ENCODE assay signal across 9 cellular contexts in the genomic region with DNA sequence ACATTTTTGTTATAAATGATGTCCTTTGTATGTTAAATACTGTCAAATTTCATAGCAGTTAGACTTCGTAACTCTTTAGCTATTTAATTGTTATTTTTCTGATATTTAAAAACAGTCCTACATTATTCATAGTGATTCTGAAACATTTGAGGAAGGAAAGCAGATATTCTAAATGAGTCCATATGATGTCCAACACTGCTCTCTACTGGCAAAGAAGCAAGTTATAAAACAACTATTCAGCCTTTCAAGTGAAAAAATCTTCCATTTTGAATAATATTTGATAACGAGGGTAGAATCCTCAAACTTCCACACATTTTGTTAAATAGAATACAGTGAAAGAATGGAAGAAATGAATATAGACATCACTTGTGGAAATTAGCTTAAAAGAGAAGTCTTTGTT.
DNase-seq lines count a peak whose midpoint lies in the region; ATAC-seq, FAIRE-seq and TF ChIP-seq lines count a peak whose summit lies in the region.
"Had no signal": no experiment of that assay in that cellular context is flagged by ENCODE, and none has a peak within 500 bp of the region (broad histone marks: within the 10 kb centered on the region; RNA-seq: fewer than 3 reads in every experiment).

No MANE protein-coding gene starts in this region.

- CTCF ChIA-PET in GM10248 (lab: Yijun Ruan, JAX), result interaction anchor here (1.0 to 1.2 kb wide), 3 partner anchors 10 to 931 kb away, joined by 3 to 4 read pairs (median 3); no protein-coding TSS in a partner anchor
- CTCF ChIA-PET in activated CD8-positive, alpha-beta memory T cell treated with anti-CD3 and anti-CD28 coated beads, Interleukin-2, amount 10 ng/mL, durations not matched to agents 7 days and 5 days (lab: Charles Lee), result no interaction called here

- POLR2A ChIA-PET in GM10248 (lab: Yijun Ruan, JAX), result no interaction called here

- no peak overlapping the region for H3K27ac Mint-ChIP-seq in activated CD8-positive, alpha-beta memory T cell treated with anti-CD3 and anti-CD28 coated beads, Interleukin-2, amount 10 ng/mL, durations not matched to agents 7 days and 5 days
- H3K27ac Mint-ChIP-seq: T-helper 1 cell treated with Interleukin-12 subunit alpha and Interleukin-12 subunit beta and Interleukin-4 antibody, amounts not matched to agents 30 μg/mL and 1 μg/mL, for 36 hours had no signal

- ATAC-seq in HG02798 (IDR thresholded peaks at IDR 0.05; ENCODE audit: poor library complexity, unreplicated experiment) (peak; percentile 60), GM21528 (IDR thresholded peaks at IDR 0.05; ENCODE audit: low FRiP score, unreplicated experiment) (no peak)
- ATAC-seq in activated CD8-positive, alpha-beta memory T cell treated with anti-CD3 and anti-CD28 coated beads, Interleukin-2, amount 10 ng/mL, durations not matched to agents 7 days and 5 days, result no peak

- no peaks in the 10 kb centered on the region for H3K4me1 Mint-ChIP-seq in activated CD8-positive, alpha-beta memory T cell treated with anti-CD3 and anti-CD28 coated beads, Interleukin-2, amount 10 ng/mL, durations not matched to agents 7 days and 5 days

- no peaks in the 10 kb centered on the region for H3K36me3 Mint-ChIP-seq in activated CD8-positive, alpha-beta memory T cell treated with anti-CD3 and anti-CD28 coated beads, Interleukin-2, amount 10 ng/mL, durations not matched to agents 7 days and 5 days

- TF ChIP-seq CTCF in GM10248 (IDR thresholded peaks at IDR 0.05; ENCODE audit: control extremely low read depth, extremely low read depth, low read depth, missing control alignments) (peak; percentile 49), bronchial epithelial cell (IDR thresholded peaks at IDR 0.05; ENCODE audit: insufficient read depth, low read length, severe bottlenecking) (peak; percentile 13)

- no peaks in the 10 kb centered on the region for H3K27me3 ChIP-seq in bronchial epithelial cell (ENCODE audit: control insufficient read depth, insufficient read depth, low read length)

- no peaks in the 10 kb centered on the region for H3K9me3 Mint-ChIP-seq in activated CD8-positive, alpha-beta memory T cell treated with anti-CD3 and anti-CD28 coated beads, Interleukin-2, amount 10 ng/mL, durations not matched to agents 7 days and 5 days (ENCODE audit: low read depth)
- H3K9me3 Mint-ChIP-seq: T-helper 1 cell treated with Interleukin-12 subunit alpha and Interleukin-12 subunit beta and Interleukin-4 antibody, amounts not matched to agents 30 μg/mL and 1 μg/mL, for 36 hours had no signal

- H3K4me3 ChIP-seq in bronchial epithelial cell (ENCODE audit: low read depth, low read length), result no peak overlapping the region

- DNase-seq in GM10248 (ENCODE audit: extremely low spot score) (no peak), NCI-H446 treated with DMSO at 0.1 percent for 48 hours (lab: John Stamatoyannopoulos, UW) (peak; percentile 67), bronchial epithelial cell (ENCODE audit: low read depth) (peak; percentile 50), myocyte (ENCODE audit: low read depth) (peak; percentile 73)
- DNase-seq in activated effector memory CD4-positive, alpha-beta T cell treated with anti-CD3 and anti-CD28 coated beads, Interleukin-2, amount 50 U/mL, for 16 hours, result no peak
- no peak for DNase-seq in activated CD8-positive, alpha-beta memory T cell treated with anti-CD3 and anti-CD28 coated beads, Interleukin-2, amount 10 ng/mL, durations not matched to agents 7 days and 5 days

- no peaks in the 10 kb centered on the region for H3K36me3 ChIP-seq in bronchial epithelial cell (ENCODE audit: control insufficient read depth, insufficient read depth, low read length)

- FAIRE-seq in bronchial epithelial cell (lab: Jason Lieb, UNC), result no peak

- no peaks in the 10 kb centered on the region for H3K27me3 Mint-ChIP-seq in activated CD8-positive, alpha-beta memory T cell treated with anti-CD3 and anti-CD28 coated beads, Interleukin-2, amount 10 ng/mL, durations not matched to agents 7 days and 5 days

- H3K4me3 Mint-ChIP-seq in activated CD8-positive, alpha-beta memory T cell treated with anti-CD3 and anti-CD28 coated beads, Interleukin-2, amount 10 ng/mL, durations not matched to agents 7 days and 5 days, result no peak overlapping the region
- H3K4me3 Mint-ChIP-seq: T-helper 1 cell treated with Interleukin-12 subunit alpha and Interleukin-12 subunit beta and Interleukin-4 antibody, amounts not matched to agents 30 μg/mL and 1 μg/mL, for 36 hours had no signal

Comparison
In these comparisons a context has a peak if more than half of its experiments do, and no peak if none do; other contexts are left out.
1. DNase-seq: peak in NCI-H446 treated with DMSO at 0.1 percent for 48 hours (single experiment), bronchial epithelial cell (single experiment) and myocyte (single experiment); none in GM10248 (single experiment), activated effector memory CD4-positive, alpha-beta T cell treated with anti-CD3 and anti-CD28 coated beads, Interleukin-2, amount 50 U/mL, for 16 hours (single experiment) and activated CD8-positive, alpha-beta memory T cell treated with anti-CD3 and anti-CD28 coated beads, Interleukin-2, amount 10 ng/mL, durations not matched to agents 7 days and 5 days (single experiment).